Comparison of ENCODE assay signal across 19 cellular contexts in genomic region chr19:16945762-16946465, GRCh38. TPM values are rescaled to one million over a fixed set of nuclear protein-coding genes. Genes with fewer than 3 reads are reported as not detected.
"Had no signal": no experiment of that assay in that cellular context is flagged by ENCODE, and none has a peak within 500 bp of the region (broad histone marks: within the 10 kb centered on the region; RNA-seq: fewer than 3 reads in every experiment).

No MANE protein-coding gene starts in this region.

- H3K36me3 Mint-ChIP-seq: natural killer cell treated with Interleukin-12 subunit alpha and Interleukin-12 subunit beta and Interleukin-15 and Interleukin-18, amount 100 ng/mL, for 72 hours had no signal

- H3K4me1 Mint-ChIP-seq: endodermal cell had no signal

- DNase-seq: effector CD4-positive, alpha-beta T cell; endodermal cell; heart right ventricle; hypothalamus; mammary epithelial cell; midbrain; psoas muscle; retina; stimulated activated CD4-positive, alpha-beta T cell treated with anti-CD3 and anti-CD28 coated beads, Interleukin-2, amount 100 ng/mL, for 24 hours; stimulated activated CD4-positive, alpha-beta T cell treated with anti-CD3 and anti-CD28 coated beads, Interleukin-4, amount 100 ng/mL, for 4 hours; stimulated activated naive CD4-positive, alpha-beta T cell; trophoblast cell; uterus had no signal

- FAIRE-seq: frontal cortex, islet of Langerhans had no signal

- H3K27ac Mint-ChIP-seq: endodermal cell; natural killer cell treated with Interleukin-12 subunit alpha and Interleukin-12 subunit beta and Interleukin-15 and Interleukin-18, amount 100 ng/mL, for 72 hours had no signal

- ATAC-seq: esophagus mucosa; left lobe of liver; natural killer cell treated with Interleukin-12 subunit alpha and Interleukin-12 subunit beta and Interleukin-15 and Interleukin-18, amount 100 ng/mL, for 72 hours; psoas muscle; sciatic nerve had no signal

- H3K4me3 Mint-ChIP-seq: endodermal cell; natural killer cell treated with Interleukin-12 subunit alpha and Interleukin-12 subunit beta and Interleukin-15 and Interleukin-18, amount 100 ng/mL, for 72 hours had no signal

RNA-seq across cellular contexts. Expression of gene F2RL3, which starts 57.1 kb away (rescaled TPM):
- total RNA-seq: endodermal cell had no signal
